ENCODE assay signal across 26 cellular contexts in the genomic region with DNA sequence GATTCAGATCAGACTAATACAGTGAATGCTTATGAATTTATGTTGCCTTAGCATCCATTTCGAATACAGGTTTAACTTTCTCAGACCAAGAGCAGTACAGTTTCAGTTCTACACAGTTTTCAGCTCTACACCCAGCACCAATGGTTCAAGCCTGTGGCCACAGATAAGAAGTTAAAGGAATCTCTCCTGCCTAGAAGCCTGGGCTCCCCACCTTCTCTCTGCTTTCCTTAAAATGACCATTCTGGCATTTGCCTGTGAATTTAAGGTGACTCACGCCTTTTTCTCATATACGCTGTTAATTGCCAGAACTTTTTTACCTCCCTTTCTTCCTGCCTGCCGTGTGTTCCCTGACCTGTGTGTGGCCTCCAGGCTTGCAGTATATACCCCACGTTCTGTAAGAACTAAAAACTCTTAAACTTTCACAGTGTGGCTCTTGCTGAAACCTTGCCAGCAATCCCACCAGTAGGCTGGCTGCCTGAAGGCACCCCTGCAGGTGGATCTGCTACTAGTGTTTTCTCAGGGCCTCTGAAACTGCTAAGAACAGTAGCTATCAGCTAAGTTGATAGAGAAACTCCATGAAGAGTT.
DNase-seq lines count a peak whose midpoint lies in the region; ATAC-seq and TF ChIP-seq lines count a peak whose summit lies in the region.
"Had no signal": no experiment of that assay in that cellular context is flagged by ENCODE, and none has a peak within 500 bp of the region (broad histone marks: within the 10 kb centered on the region; RNA-seq: fewer than 3 reads in every experiment).

No MANE protein-coding gene starts in this region.

- TF ChIP-seq CTCF in GM13977 (IDR thresholded peaks at IDR 0.05; ENCODE audit: extremely low read depth, insufficient read depth, missing control alignments), result no peak

- no peaks in the 10 kb centered on the region for H3K36me3 ChIP-seq in ectodermal cell (ENCODE audit: control insufficient read depth, insufficient read depth, low read length)
- H3K36me3 ChIP-seq in neuronal stem cell (replicated peaks in 1 of 2; ENCODE audit: control insufficient read depth in 2 of 2, insufficient read depth in 2 of 2, low read length in 2 of 2), result no peaks in the 10 kb centered on the region
- H3K36me3 ChIP-seq: right atrium auricular region, spleen, transverse colon had no signal

- H3K4me3 ChIP-seq in ectodermal cell (ENCODE audit: insufficient read depth, low read depth, low read length), result no peak overlapping the region
- H3K4me3 ChIP-seq in neuronal stem cell (ENCODE audit: low read length in 2 of 2), result no peak overlapping the region
- H3K4me3 ChIP-seq: lung, right atrium auricular region, spleen, transverse colon had no signal

- no peak overlapping the region for H2AK5ac ChIP-seq in neuronal stem cell (ENCODE audit: low read depth, low read length)

- H4K91ac ChIP-seq in neuronal stem cell (ENCODE audit: low read depth, low read length, poor library complexity), result no peak overlapping the region

- no peak overlapping the region for H3K9ac ChIP-seq in neuronal stem cell (ENCODE audit: low read depth, low read length, poor library complexity)
- H3K9ac ChIP-seq: parathyroid adenoma had no signal

- no peak overlapping the region for H4K8ac ChIP-seq in neuronal stem cell (ENCODE audit: low read depth, low read length)

- H3K4me1 ChIP-seq in ectodermal cell (ENCODE audit: control insufficient read depth, insufficient read depth, low read length) (no peaks in the 10 kb centered on the region), neuronal stem cell (ENCODE audit: control insufficient read depth in 2 of 2, insufficient read depth in 1 of 2, low read depth in 1 of 2, low read length in 2 of 2) (no peaks in the 10 kb centered on the region)
- H3K4me1 ChIP-seq: parathyroid adenoma, right atrium auricular region, spleen, transverse colon had no signal

- H3K27ac ChIP-seq in ectodermal cell (ENCODE audit: insufficient read depth, low read depth, low read length, poor library complexity, severe bottlenecking), result peak overlapping the region; percentile 60
- no peak overlapping the region for H3K27ac ChIP-seq in neuronal stem cell (replicated peaks; ENCODE audit: low read length)
- H3K27ac ChIP-seq: parathyroid adenoma, right atrium auricular region, spleen, transverse colon had no signal

- no peaks in the 10 kb centered on the region for H3K9me3 ChIP-seq in ectodermal cell (ENCODE audit: control insufficient read depth, low read length)
- no peaks in the 10 kb centered on the region for H3K9me3 ChIP-seq in neuronal stem cell (replicated peaks in 1 of 2; ENCODE audit: control insufficient read depth in 2 of 2, insufficient read depth in 1 of 2, low read depth in 1 of 2, low read length in 2 of 2)
- H3K9me3 ChIP-seq: right atrium auricular region, transverse colon had no signal

- in situ Hi-C loops in GM13977 (cut with MboI; ENCODE audit: low pct_unique_long_range_greater_than_20kb, low sequenced_read_pairs, unreplicated experiment), result no loop called here

- H2BK12ac ChIP-seq in neuronal stem cell (ENCODE audit: low read length), result no peak overlapping the region

- H2BK120ac ChIP-seq in neuronal stem cell (ENCODE audit: low read depth, low read length), result no peak overlapping the region

- H2BK5ac ChIP-seq in neuronal stem cell (ENCODE audit: low read length), result no peak overlapping the region

- ATAC-seq in HG03469 (IDR thresholded peaks at IDR 0.05; ENCODE audit: unreplicated experiment) (no peak), GM19328 (IDR thresholded peaks at IDR 0.05; ENCODE audit: unreplicated experiment) (no peak)

- DNase-seq in H4 (ENCODE audit: low spot score), result peak; percentile 19
- peak; percentile 77 for DNase-seq in OCI-M1 (lab: John Stamatoyannopoulos, UW)
- DNase-seq in neuronal stem cell (ENCODE audit: low spot score), result no peak
- DNase-seq in GM13977 (ENCODE audit: low spot score), result no peak
- no peak for DNase-seq in activated T-cell treated with anti-CD3 and anti-CD28 coated beads for 4 hours
- DNase-seq: activated CD4-positive, alpha-beta T cell treated with anti-CD3 and anti-CD28 coated beads for 4 hours; activated gamma-delta T cell; C1 segment of cervical spinal cord; COR-L47; effector CD4-positive, alpha-beta T cell; erythroblast; GF-D8; head of caudate nucleus; kidney glomerular epithelial cell; NCI-H1105; NCI-H1930; NCI-H69; RPMI8226; spleen; transverse colon had no signal

- H3K23ac ChIP-seq in neuronal stem cell (ENCODE audit: low read depth, low read length, poor library complexity), result no peak overlapping the region

- no peak overlapping the region for H3K14ac ChIP-seq in neuronal stem cell (ENCODE audit: low read length)

- H3K18ac ChIP-seq in neuronal stem cell (ENCODE audit: low read length), result no peak overlapping the region

- H2AFZ ChIP-seq in neuronal stem cell (ENCODE audit: low read length), result peak overlapping the region; percentile 38
- H2AFZ ChIP-seq: parathyroid adenoma had no signal

- no peak overlapping the region for H3K4ac ChIP-seq in neuronal stem cell (ENCODE audit: low read length)

- H3K4me2 ChIP-seq in neuronal stem cell (ENCODE audit: insufficient read depth, low read length, poor library complexity, severe bottlenecking), result no peak overlapping the region

- no peak overlapping the region for H2BK15ac ChIP-seq in neuronal stem cell (ENCODE audit: low read length)

- H3K27me3 ChIP-seq in ectodermal cell (ENCODE audit: control insufficient read depth, insufficient read depth, low read length, poor library complexity, severe bottlenecking), result no peaks in the 10 kb centered on the region
- no peaks in the 10 kb centered on the region for H3K27me3 ChIP-seq in neuronal stem cell (ENCODE audit: control insufficient read depth in 3 of 3, insufficient read depth in 3 of 3, low read depth in 1 of 3, low read length in 3 of 3)
- H3K27me3 ChIP-seq: right atrium auricular region, spleen, transverse colon had no signal

- no peaks in the 10 kb centered on the region for H3K79me1 ChIP-seq in neuronal stem cell (ENCODE audit: low read depth, low read length)

- WGBS in ectodermal cell, 2 experiments, result 73 to 76% methylated on average over 5 of the region's 5 CpGs
- no CpG with 5 or more reads among the region's 5 CpGs for WGBS in neuronal stem cell (ENCODE audit: extremely low coverage in 2 of 2, insufficient read length in 2 of 2, insufficient replicate concordance in 1 of 2), 2 donors

Comparison
In these comparisons a context has a peak if more than half of its experiments do, and no peak if none do; other contexts are left out.
1. DNase-seq: peak in H4 (single experiment) and OCI-M1 (single experiment); none in neuronal stem cell (single experiment), GM13977 (single experiment) and activated T-cell treated with anti-CD3 and anti-CD28 coated beads for 4 hours (single experiment).